Comparison of ENCODE assay signal across 9 cellular contexts in genomic region chr6:135233676-135234491, GRCh38. TPM values are rescaled to one million over a fixed set of nuclear protein-coding genes. Genes with fewer than 3 reads are reported as not detected.
DNase-seq lines count a peak whose midpoint lies in the region; ATAC-seq and TF ChIP-seq lines count a peak whose summit lies in the region.
"Had no signal": no experiment of that assay in that cellular context is flagged by ENCODE, and none has a peak within 500 bp of the region (broad histone marks: within the 10 kb centered on the region; RNA-seq: fewer than 3 reads in every experiment).

No MANE protein-coding gene starts in this region.

- H3K27ac ChIP-seq in foreskin keratinocyte (no peak overlapping the region), coronary artery (no peak overlapping the region)

- H3K27me3 ChIP-seq in foreskin keratinocyte = no peaks in the 10 kb centered on the region

- peak; percentile 8 for DNase-seq in LHCN-M2 (ENCODE audit: low read depth)
- peak; percentile 17 for DNase-seq in fibroblast of the aortic adventitia (ENCODE audit: low read depth)
- DNase-seq in stimulated activated CD4-positive, alpha-beta T cell treated with anti-CD3 and anti-CD28 coated beads, Interleukin-4, amount 100 ng/mL, for 24 hours = no peak
- no peak for DNase-seq in foreskin keratinocyte
- DNase-seq in coronary artery (ENCODE audit: low spot score) = no peak
- DNase-seq in effector CD4-positive, alpha-beta T cell = no peak

- no peaks in the 10 kb centered on the region for H3K4me1 ChIP-seq in foreskin keratinocyte

- ATAC-seq in GM18870 (IDR thresholded peaks at IDR 0.05; ENCODE audit: unreplicated experiment) (peak; percentile 57), GM21737 (IDR thresholded peaks at IDR 0.05; ENCODE audit: unreplicated experiment) (peak; percentile 66), foreskin keratinocyte (no peak)

- H3K4me3 ChIP-seq in fibroblast of the aortic adventitia (ENCODE audit: low read depth, low read length) (no peak overlapping the region), coronary artery (no peak overlapping the region)

- no peak for TF ChIP-seq CTCF in fibroblast of the aortic adventitia (IDR thresholded peaks at IDR 0.05; ENCODE audit: insufficient read depth, low read length)
- TF ChIP-seq CTCF in foreskin keratinocyte (conservative IDR thresholded peaks at IDR 0.05) = no peak
- TF ChIP-seq CTCF in coronary artery (IDR thresholded peaks at IDR 0.05) = no peak

RNA-seq across cellular contexts. Expression of gene MYB, which starts 52.8 kb away (rescaled TPM):
- 1.6 and 2.0 TPM in 2 replicates for total RNA-seq in LHCN-M2 (2014; rRNA removed)
- 0.35 TPM for polyA plus RNA-seq in LHCN-M2 (2012)
- total RNA-seq in fibroblast of the aortic adventitia (ENCODE audit: low replicate concordance) = 0.54 and 1.6 TPM in 2 replicates
- 0.34 and 0.42 TPM in 2 replicates for total RNA-seq in foreskin keratinocyte
- polyA plus RNA-seq in foreskin keratinocyte = 0.09 and 0.13 TPM in 2 replicates
- total RNA-seq: lung microvascular endothelial cell had no signal

Comparison
In these comparisons a context has a peak if more than half of its experiments do, and no peak if none do; other contexts are left out.
1. DNase-seq: peak in LHCN-M2 (single experiment) and fibroblast of the aortic adventitia (single experiment); none in stimulated activated CD4-positive, alpha-beta T cell treated with anti-CD3 and anti-CD28 coated beads, Interleukin-4, amount 100 ng/mL, for 24 hours (single experiment), foreskin keratinocyte (0 of 2), coronary artery (single experiment) and effector CD4-positive, alpha-beta T cell (single experiment).